ENCODE assay signal across 8 cellular contexts in genomic region chr12:112125250-112125999, GRCh38. TPM values are rescaled to one million over a fixed set of nuclear protein-coding genes. Genes with fewer than 3 reads are reported as not detected.
A peak's percentile ranks its signal among the peaks of the same experiment; 100 is the strongest.
DNase-seq lines count a peak whose midpoint lies in the region; ATAC-seq lines count a peak whose summit lies in the region.

TSS of gene TRAFD1 (plus strand) at chr12:112125560. CDS start at chr12:112130523, 4,963 bp downstream.

- peak; percentile 97 for ATAC-seq in HG02610 (IDR thresholded peaks at IDR 0.05; ENCODE audit: unreplicated experiment)
- ATAC-seq in activated naive CD4-positive, alpha-beta T cell treated with anti-CD3 and anti-CD28 coated beads, Interleukin-2, amount 50 U/mL, for 72 hours: peak; percentile 99

- H3K36me3 Mint-ChIP-seq in activated naive CD4-positive, alpha-beta T cell treated with anti-CD3 and anti-CD28 coated beads, Interleukin-2, amount 50 U/mL, for 72 hours: peaks cover 12 to 14% of the 10 kb centered on the region in 2 donors

- peak within 1 kb of the TSS; percentile 87 for H3K4me3 ChIP-seq in GM08714 (ENCODE audit: low read length)

- H3K9me3 Mint-ChIP-seq in activated naive CD4-positive, alpha-beta T cell treated with anti-CD3 and anti-CD28 coated beads, Interleukin-2, amount 50 U/mL, for 72 hours: no peaks in the 10 kb centered on the region

- H3K27ac Mint-ChIP-seq in activated naive CD4-positive, alpha-beta T cell treated with anti-CD3 and anti-CD28 coated beads, Interleukin-2, amount 50 U/mL, for 72 hours: peak within 1 kb of the TSS; percentile 88 to 92

- H3K27ac ChIP-seq in temporal lobe (ENCODE audit: low read depth, low read length): peak within 1 kb of the TSS; percentile 82

- DNase-seq in NCI-H1092 treated with DMSO at 0.1 percent for 48 hours (lab: John Stamatoyannopoulos, UW) (peak; percentile 91), SKM-1 (lab: John Stamatoyannopoulos, UW; ENCODE audit: unreplicated experiment) (peak; percentile 52), glomerular endothelial cell (ENCODE audit: extremely low read depth, low read depth, low spot score) (no peak), occipital lobe (lab: John Stamatoyannopoulos, UW) (peak; percentile 97)
- peak; percentile 99 for DNase-seq in activated naive CD4-positive, alpha-beta T cell treated with anti-CD3 and anti-CD28 coated beads, Interleukin-2, amount 50 U/mL, for 72 hours (ENCODE audit: low spot score in 2 of 2)

RNA-seq across cellular contexts. Expression of gene TRAFD1, which starts in this region (rescaled TPM):
- total RNA-seq in activated naive CD4-positive, alpha-beta T cell treated with anti-CD3 and anti-CD28 coated beads, Interleukin-2, amount 50 U/mL, for 72 hours: 10 to 100 TPM; 59.6 to 74.3 TPM
- 29.5 and 33.4 TPM in 2 replicates for total RNA-seq in glomerular endothelial cell
- total RNA-seq in occipital lobe: 46.5 TPM
- 42.0 TPM for total RNA-seq in temporal lobe
